In genomic region chr1:150161747-150162581, GRCh38 we compare ENCODE assay signal across 8 cellular contexts. TPM values are rescaled to one million over a fixed set of nuclear protein-coding genes. Genes with fewer than 3 reads are reported as not detected.
DNase-seq lines count a peak whose midpoint lies in the region; ATAC-seq and TF ChIP-seq lines count a peak whose summit lies in the region.

No MANE protein-coding gene starts in this region.

- intact Hi-C loops in ascending aorta (cut with DNase I): loop anchor here (2.0 kb wide), 2 partner anchors 25 to 95 kb away; partner anchors contain the start of gene VPS45

- CTCF ChIA-PET in HEK293 (lab: Yijun Ruan, JAX): interaction anchor here (0.6 to 2.4 kb wide), 7 partner anchors 11 to 200 kb away, joined by 3 to 12 read pairs (median 3); no protein-coding TSS in a partner anchor

- 0 out of 2 replicates have a peak, but pooled peaks have one; percentile 19 for TF ChIP-seq CTCF in HEK293 (tag by site-specific recombination; IDR thresholded peaks at IDR 0.05)
- peak in 1 of 3 experiments; percentile 7 for TF ChIP-seq CTCF in ascending aorta (IDR thresholded peaks at IDR 0.05)
- TF ChIP-seq CTCF in lung (IDR thresholded peaks at IDR 0.05; ENCODE audit: control extremely low read depth, extremely low read depth): no peak

- peaks cover 0 to 34% of the 10 kb centered on the region in 2 experiments; a peak in 1 of 3 replicates for H3K36me3 ChIP-seq in HEK293 (ENCODE audit: control insufficient read depth in 2 of 2, insufficient read depth in 1 of 2, low read length in 2 of 2)
- H3K36me3 ChIP-seq in ascending aorta: peaks cover 31 to 33% of the 10 kb centered on the region in 2 donors
- H3K36me3 ChIP-seq in lung (ENCODE audit: control insufficient read depth in 2 of 2, insufficient read depth in 2 of 2, low read length in 2 of 2): peaks cover 9 to 12% of the 10 kb centered on the region in 2 donors

- H3K27me3 ChIP-seq in ascending aorta (no peaks in the 10 kb centered on the region), lung (ENCODE audit: control insufficient read depth, insufficient read depth) (no peaks in the 10 kb centered on the region)

- POLR2A ChIA-PET in HEK293 (lab: Yijun Ruan, JAX): interaction anchor here (0.6 to 1.1 kb wide), 4 partner anchors 10 to 53 kb away, joined by 3 to 5 read pairs (median 4); no protein-coding TSS in a partner anchor

- H3K4me1 ChIP-seq in HEK293 (ENCODE audit: control insufficient read depth, insufficient read depth, low read length): no peaks in the 10 kb centered on the region
- peaks cover 18 to 29% of the 10 kb centered on the region in 2 donors for H3K4me1 ChIP-seq in ascending aorta
- peaks cover 3 to 10% of the 10 kb centered on the region in 2 donors for H3K4me1 ChIP-seq in lung (ENCODE audit: control insufficient read depth in 2 of 2, insufficient read depth in 2 of 2, low read length in 2 of 2)

- H3K27ac ChIP-seq in HEK293 (ENCODE audit: extremely low read depth, low read depth, low read length): no peak overlapping the region; the same call in 1 of the 2 replicates
- peak overlapping the region; percentile 94 to 98 for H3K27ac ChIP-seq in ascending aorta
- peak overlapping the region; percentile 85 to 92 for H3K27ac ChIP-seq in lung (ENCODE audit: low read depth in 1 of 2, low read length in 1 of 2)

- in situ Hi-C loops in ACHN (cut with HindIII; ENCODE audit: low pct_ligation_motif_present, low pct_unique_long_range_greater_than_20kb, low sequenced_read_pairs): no loop called here

- no peak for ATAC-seq in lung (ENCODE audit: insufficient read depth, low FRiP score)
- ATAC-seq in HG02852 (IDR thresholded peaks at IDR 0.05; ENCODE audit: unreplicated experiment): no peak

- H3K9me3 ChIP-seq in HEK293 (ENCODE audit: control insufficient read depth, insufficient read depth, low read depth, low read length) (no peaks in the 10 kb centered on the region), ascending aorta (no peaks in the 10 kb centered on the region), lung (ENCODE audit: control insufficient read depth in 2 of 2, insufficient read depth in 1 of 2, low read length in 1 of 2) (no peaks in the 10 kb centered on the region)

- WGBS in lung, 2 donors: 53 to 73% methylated on average over 9 of the region's 9 CpGs

- DNase-seq in CD1c-positive myeloid dendritic cell (ENCODE audit: extremely low spot score) (peak; percentile 22), ascending aorta (ENCODE audit: low spot score in 2 of 2) (no peak), lung (ENCODE audit: low spot score) (no peak), NCI-H1436 (lab: John Stamatoyannopoulos, UW) (no peak), NCI-H748 (lab: John Stamatoyannopoulos, UW; ENCODE audit: unreplicated experiment) (no peak), ACHN (no peak)

- no peak overlapping the region for H3K4me3 ChIP-seq in HEK293 (ENCODE audit: low read depth, low read length)
- peak overlapping the region; percentile 39 to 57 for H3K4me3 ChIP-seq in ascending aorta
- no peak overlapping the region for H3K4me3 ChIP-seq in lung

TF ChIP-seq in HEK293, 187 proteins besides CTCF, POLR2A, EP300 and RAD21:
- TF ChIP-seq ZNF341 (tag by site-specific recombination; IDR thresholded peaks at IDR 0.05; ENCODE audit: low read depth) (peak; percentile 35), ZNF585B (tag by site-specific recombination; IDR thresholded peaks at IDR 0.05) (0 out of 2 replicates have a peak, but pooled peaks have one; percentile 16), ZNF184 (tag by site-specific recombination; IDR thresholded peaks at IDR 0.05) (no peak), ZNF530 (tag by site-specific recombination; IDR thresholded peaks at IDR 0.05; ENCODE audit: low read depth) (no peak), ZNF610 (tag by site-specific recombination; IDR thresholded peaks at IDR 0.05; ENCODE audit: borderline replicate concordance) (no peak)

RNA-seq across cellular contexts. Expression of gene PLEKHO1, which starts 12.2 kb away (rescaled TPM):
- 88.9 TPM for total RNA-seq in ascending aorta
- total RNA-seq in lung: 10 to 100 TPM; 41.6 to 60.6 TPM
- polyA plus RNA-seq in lung: 10 to 100 TPM; 59.7 to 88.0 TPM

Comparison
In these comparisons a context has a peak if more than half of its experiments do, and no peak if none do; other contexts are left out.
1. H3K4me3 ChIP-seq: peak in ascending aorta (2 of 2); none in HEK293 (single experiment) and lung (single experiment).